ENCODE assay signal across 8 cellular contexts in the genomic region with DNA sequence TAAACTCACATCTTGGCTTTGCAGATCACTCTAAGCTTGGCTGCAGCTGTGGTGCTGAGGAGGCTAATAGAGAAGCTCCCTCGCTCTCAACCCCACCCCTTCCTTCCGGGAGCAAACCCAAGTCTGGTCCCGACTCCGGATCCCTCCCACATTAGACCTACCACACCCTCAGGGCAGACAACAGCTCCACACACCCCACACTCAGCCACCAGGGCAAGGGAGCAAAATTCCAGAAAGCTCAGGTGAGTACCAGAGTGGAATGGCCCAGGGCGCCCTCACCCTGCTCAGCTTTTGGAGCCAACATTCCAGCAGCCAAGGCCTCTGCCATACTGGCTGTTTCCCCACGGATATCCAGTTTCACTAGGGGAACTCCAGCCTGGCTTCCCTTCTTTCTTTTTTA. TPM values are rescaled to one million over a fixed set of nuclear protein-coding genes. Genes with fewer than 3 reads are reported as not detected.
DNase-seq lines count a peak whose midpoint lies in the region; ATAC-seq and TF ChIP-seq lines count a peak whose summit lies in the region.
"Not testable (repeated sequence)": the region's sequence is repeated elsewhere in the genome, so short reads cannot be mapped to it uniquely, and the experiment has no call there.

No MANE protein-coding gene starts in this region.

- peak overlapping the region in 2 of 4 donors; percentile 21 to 34 for H3K4me3 ChIP-seq in upper lobe of left lung

- not testable (repeated sequence) for H3K36me3 ChIP-seq in upper lobe of left lung

- H3K4me1 ChIP-seq in upper lobe of left lung = not testable (repeated sequence)

- not testable (repeated sequence) for H3K27me3 ChIP-seq in upper lobe of left lung

- not testable (repeated sequence) for TF ChIP-seq POLR2A in upper lobe of left lung (IDR thresholded peaks at IDR 0.05)

- H3K9me3 ChIP-seq in upper lobe of left lung = not testable (repeated sequence)

- H3K4me3 Mint-ChIP-seq in HFFc6; activated T-cell treated with anti-CD3 and anti-CD28 coated beads, Interleukin-2, amount 50 U/mL, for 24 hours; nephron progenitor cell: not testable (repeated sequence)

- intact Hi-C loops in left ventricle myocardium superior (cut with micrococcal nuclease) = not testable (repeated sequence)

- ATAC-seq in left ventricle myocardium superior (peak; percentile 93), upper lobe of left lung (ENCODE audit: low FRiP score in 2 of 2) (peak; percentile 88 to 95)

- not testable (repeated sequence) for H3K27me3 Mint-ChIP-seq in HFFc6 (ENCODE audit: insufficient read depth); activated T-cell treated with anti-CD3 and anti-CD28 coated beads, Interleukin-2, amount 50 U/mL, for 24 hours; nephron progenitor cell (ENCODE audit: low read depth, poor library complexity)

- DNase-seq in HFFc6 = peak; percentile 8
- peak; percentile 13 for DNase-seq in activated CD4-positive, CD25-positive, alpha-beta regulatory T cell treated with anti-CD3 and anti-CD28 coated beads, Interleukin-2, amount 50 U/mL, for 16 hours (ENCODE audit: low read depth, low spot score)
- peak; percentile 45 for DNase-seq in activated T-cell treated with anti-CD3 and anti-CD28 coated beads, Interleukin-2, amount 50 U/mL, for 24 hours
- DNase-seq in central memory CD4-positive, alpha-beta T cell = peak; percentile 44
- peak; percentile 87 for DNase-seq in left ventricle myocardium superior
- peak; percentile 7 for DNase-seq in nephron progenitor cell
- DNase-seq in stimulated activated CD4-positive, alpha-beta T cell treated with anti-CD3 and anti-CD28 coated beads, Interleukin-2, amount 100 ng/mL, for 4 hours (ENCODE audit: low read depth) = peak; percentile 21
- DNase-seq in upper lobe of left lung = peak in 1 of 2 donors; percentile 53

- H3K27ac ChIP-seq in upper lobe of left lung = peak overlapping the region in 3 of 4 donors; percentile 30 to 74 (median 67)

- H3K27ac Mint-ChIP-seq in HFFc6; activated T-cell treated with anti-CD3 and anti-CD28 coated beads, Interleukin-2, amount 50 U/mL, for 24 hours; nephron progenitor cell: not testable (repeated sequence)

- WGBS in upper lobe of left lung, 2 donors = 0 to 11% methylated on average over 2 to 4 of the region's 6 CpGs

- H3K36me3 Mint-ChIP-seq in HFFc6 (ENCODE audit: low read depth); activated T-cell treated with anti-CD3 and anti-CD28 coated beads, Interleukin-2, amount 50 U/mL, for 24 hours (ENCODE audit: low read depth); nephron progenitor cell (ENCODE audit: low read depth): not testable (repeated sequence)

- not testable (repeated sequence) for H3K4me1 Mint-ChIP-seq in HFFc6 (ENCODE audit: low read depth); activated T-cell treated with anti-CD3 and anti-CD28 coated beads, Interleukin-2, amount 50 U/mL, for 24 hours (ENCODE audit: low read depth); nephron progenitor cell

- not testable (repeated sequence) for H3K9me3 Mint-ChIP-seq in HFFc6; activated T-cell treated with anti-CD3 and anti-CD28 coated beads, Interleukin-2, amount 50 U/mL, for 24 hours; nephron progenitor cell

- not testable (repeated sequence) for TF ChIP-seq CTCF in HFFc6 (IDR thresholded peaks at IDR 0.05); nephron progenitor cell (IDR thresholded peaks at IDR 0.05); upper lobe of left lung (IDR thresholded peaks at IDR 0.05)

- not testable (repeated sequence) for TF ChIP-seq EP300 in upper lobe of left lung (IDR thresholded peaks at IDR 0.05)

RNA-seq across cellular contexts. Expression of gene SULT1A4, which starts 9.9 kb away (rescaled TPM):
- total RNA-seq in HFFc6 (2021; fragmentation: NEBNext Ultra II Directional; extraction: Animal tissue kit (Norgen Biotek cat#: 25700)) = 1 to 10 TPM in 1 of 6 experiments, under 1 TPM in 5; 0.35 to 2.1 (median 0.42) TPM
- total RNA-seq in left ventricle myocardium superior (2.7 TPM), upper lobe of left lung (10 to 100 TPM in 5 of 6 donors, 1 to 10 TPM in 1; 8.9 to 21.0 (median 16.2) TPM)

RNA-seq across cellular contexts. Expression of gene SLX1B, which starts 15.3 kb away (rescaled TPM):
- total RNA-seq in HFFc6 (2021; fragmentation: NEBNext Ultra II Directional; extraction: Animal tissue kit (Norgen Biotek cat#: 25700)) = 10 to 100 TPM; 17.3 to 29.4 (median 23.0) TPM
- total RNA-seq in left ventricle myocardium superior (12.5 TPM), upper lobe of left lung (10 to 100 TPM in 4 of 6 donors, 1 to 10 TPM in 1, not detected in 1; 9.6 to 28.0 (median 12.3) TPM)

RNA-seq across cellular contexts. Expression of gene BOLA2, which starts 15.5 kb away (rescaled TPM):
- 1 to 10 TPM; 3.3 to 6.5 (median 5.1) TPM for total RNA-seq in HFFc6 (2021; fragmentation: NEBNext Ultra II Directional; extraction: Animal tissue kit (Norgen Biotek cat#: 25700))
- 4.3 TPM for total RNA-seq in left ventricle myocardium superior
- total RNA-seq in upper lobe of left lung = 10 to 100 TPM in 4 of 6 donors, 1 to 10 TPM in 2; 3.9 to 19.9 (median 13.1) TPM

RNA-seq across cellular contexts. Expression of gene NPIPB12, which starts 36.5 kb away (rescaled TPM):
- total RNA-seq in HFFc6 (2021; fragmentation: NEBNext Ultra II Directional; extraction: Animal tissue kit (Norgen Biotek cat#: 25700)) = 10 to 100 TPM; 13.7 to 19.4 (median 14.3) TPM
- total RNA-seq in left ventricle myocardium superior (20.4 TPM), upper lobe of left lung (100 to 1,000 TPM in 2 of 6 donors, 10 to 100 TPM in 4; 29.2 to 444 (median 50.9) TPM)
